In genomic region chr9:101126556-101126955, GRCh38 we compare ENCODE assay signal across 18 cellular contexts.
DNase-seq lines count a peak whose midpoint lies in the region; ATAC-seq, FAIRE-seq and TF ChIP-seq lines count a peak whose summit lies in the region.
"Had no signal": no experiment of that assay in that cellular context is flagged by ENCODE, and none has a peak within 500 bp of the region (broad histone marks: within the 10 kb centered on the region; RNA-seq: fewer than 3 reads in every experiment).

No MANE protein-coding gene starts in this region.

- no peaks in the 10 kb centered on the region for H3K27me3 Mint-ChIP-seq in nephron progenitor cell (ENCODE audit: low read depth, poor library complexity)
- H3K27me3 Mint-ChIP-seq: activated CD4-positive, alpha-beta T cell treated with anti-CD3 and anti-CD28 coated beads, Interleukin-2, amount 10 ng/mL, durations not matched to agents 7 days and 5 days; brain had no signal

- TF ChIP-seq EP300 in GM12878 (IDR thresholded peaks at IDR 0.05; ENCODE audit: borderline replicate concordance in 1 of 2, control insufficient read depth in 1 of 2, low read depth in 2 of 2, low read length in 2 of 2): no peak
- TF ChIP-seq EP300 in stomach (IDR thresholded peaks at IDR 0.05): no peak

- H3K27ac Mint-ChIP-seq in nephron progenitor cell: no peak overlapping the region
- H3K27ac Mint-ChIP-seq: activated CD4-positive, alpha-beta T cell treated with anti-CD3 and anti-CD28 coated beads, Interleukin-2, amount 10 ng/mL, durations not matched to agents 7 days and 5 days; activated naive CD4-positive, alpha-beta T cell treated with anti-CD3 and anti-CD28 coated beads, Interleukin-2, amount 50 U/mL, for 72 hours had no signal

- no peaks in the 10 kb centered on the region for H3K36me3 ChIP-seq in GM12878 (ENCODE audit: control insufficient read depth in 2 of 2, insufficient read depth in 2 of 2, low read length in 1 of 2)
- no peaks in the 10 kb centered on the region for H3K36me3 ChIP-seq in stomach
- no peaks in the 10 kb centered on the region for H3K36me3 ChIP-seq in MG63
- H3K36me3 ChIP-seq: heart left ventricle, SJCRH30 had no signal

- peak; percentile 71 for ATAC-seq in GM18520 (IDR thresholded peaks at IDR 0.05; ENCODE audit: unreplicated experiment)
- ATAC-seq in GM21390 (IDR thresholded peaks at IDR 0.05; ENCODE audit: unreplicated experiment): peak; percentile 93
- peak; percentile 68 for ATAC-seq in HG03139 (IDR thresholded peaks at IDR 0.05; ENCODE audit: unreplicated experiment)
- peak; percentile 74 for ATAC-seq in GM12878
- no peak for ATAC-seq in GM21737 (IDR thresholded peaks at IDR 0.05; ENCODE audit: unreplicated experiment)
- ATAC-seq: activated naive CD4-positive, alpha-beta T cell treated with anti-CD3 and anti-CD28 coated beads, Interleukin-2, amount 50 U/mL, for 72 hours; heart left ventricle; K562 had no signal

- H3K4me2 ChIP-seq in GM12878 (ENCODE audit: control insufficient read depth, insufficient read depth): peak overlapping the region; percentile 25; the same call in 1 of the 2 replicates

- CTCF ChIA-PET in GM12878 (lab: Yijun Ruan, JAX): interaction anchor here (1.0 to 1.1 kb wide), 2 partner anchors 185 to 526 kb away, joined by 3 read pairs; no protein-coding TSS in a partner anchor

- DNase-seq in GM12878 (ENCODE audit: low read depth, low spot score) (no peak), stomach (no peak), nephron progenitor cell (no peak), MG63 (no peak)
- DNase-seq: activated CD4-positive, alpha-beta T cell treated with anti-CD3 and anti-CD28 coated beads, Interleukin-2, amount 10 ng/mL, durations not matched to agents 7 days and 5 days; heart left ventricle; mesenchymal stem cell; NCI-H146; SJCRH30 had no signal

- H3K4me3 Mint-ChIP-seq in nephron progenitor cell: no peak overlapping the region
- H3K4me3 Mint-ChIP-seq: activated CD4-positive, alpha-beta T cell treated with anti-CD3 and anti-CD28 coated beads, Interleukin-2, amount 10 ng/mL, durations not matched to agents 7 days and 5 days; brain had no signal

- H2AFZ ChIP-seq in GM12878 (ENCODE audit: control insufficient read depth, low read depth, low read length): peak overlapping the region; percentile 59

- 0% methylated on average over 2 of the region's 2 CpGs for WGBS in GM12878 (ENCODE audit: insufficient coverage, insufficient replicate concordance, low lambda C conversion rate, missing lambda C conversion rate)
- WGBS in stomach, 5 donors: 38 to 72% (median 61%) methylated on average over 2 of the region's 2 CpGs

- in situ Hi-C loops in GM12878 (cut with MboI): no loop called here

- TF ChIP-seq CTCF in GM12878 (IDR thresholded peaks at IDR 0.05 in 2 of 3, conservative IDR thresholded peaks at IDR 0.05 in 1 of 3; ENCODE audit: control insufficient read depth in 2 of 3, extremely low read depth in 1 of 3, insufficient read depth in 1 of 3, low read depth in 3 of 3, low read length in 3 of 3) (peak in 1 of 3 experiments; percentile 16; a peak in 1 of 6 replicates), stomach (IDR thresholded peaks at IDR 0.05) (no peak), nephron progenitor cell (IDR thresholded peaks at IDR 0.05) (no peak)

- intact Hi-C loops in GM12878 (cut with micrococcal nuclease; ENCODE audit: unreplicated experiment) (no loop called here), stomach (cut with DNase I; ENCODE audit: low total_unique reads) (no loop called here)

- H3K9ac ChIP-seq in GM12878 (ENCODE audit: control insufficient read depth, insufficient read depth, low read length): no peak overlapping the region

- H3K4me1 Mint-ChIP-seq in nephron progenitor cell: no peaks in the 10 kb centered on the region
- H3K4me1 Mint-ChIP-seq: activated CD4-positive, alpha-beta T cell treated with anti-CD3 and anti-CD28 coated beads, Interleukin-2, amount 10 ng/mL, durations not matched to agents 7 days and 5 days; brain had no signal

- SMC1A ChIA-PET in GM12878 (lab: Charles Lee; ENCODE audit: uncharacterized antibody, unreplicated experiment): interaction anchor here (1.6 kb wide), 1 partner anchor 109 kb away, joined by 5 read pairs; no protein-coding TSS in a partner anchor

- H3K9me3 ChIP-seq in GM12878 (replicated peaks; ENCODE audit: control insufficient read depth, insufficient read depth, low read length): no peaks in the 10 kb centered on the region; the same call in 2 of the 3 replicates
- peaks cover 0 to 32% (median 16%) of the 10 kb centered on the region in 4 donors for H3K9me3 ChIP-seq in stomach
- H3K9me3 ChIP-seq in MG63: no peaks in the 10 kb centered on the region
- H3K9me3 ChIP-seq: SJCRH30 had no signal

- H3K27ac ChIP-seq in GM12878 (ENCODE audit: control insufficient read depth, insufficient read depth) (no peak overlapping the region), stomach (no peak overlapping the region)
- H3K27ac ChIP-seq: heart left ventricle, SJCRH30 had no signal

- H3K4me1 ChIP-seq in GM12878 (ENCODE audit: control insufficient read depth, insufficient read depth, low read length) (peaks cover 4% of the 10 kb centered on the region), stomach (no peaks in the 10 kb centered on the region)
- H3K4me1 ChIP-seq: heart left ventricle, SJCRH30 had no signal

- TF ChIP-seq RAD21 in GM12878 (IDR thresholded peaks at IDR 0.05; ENCODE audit: insufficient read depth, low read depth, low read length): no peak

- POLR2A ChIA-PET in GM12878 (lab: Charles Lee): no interaction called here

- TF ChIP-seq POLR2A in GM12878 (IDR thresholded peaks at IDR 0.05; ENCODE audit: low read depth, low read length) (no peak), stomach (IDR thresholded peaks at IDR 0.05) (no peak)

- H3K9me3 Mint-ChIP-seq in nephron progenitor cell: peaks cover 53% of the 10 kb centered on the region

- BruUV-seq in GM12878 (replicated peaks; lab: Mats Ljungman, UMichigan): no TSS peak

- H3K4me3 ChIP-seq in GM12878 (no peak overlapping the region), stomach (no peak overlapping the region), MG63 (no peak overlapping the region)
- H3K4me3 ChIP-seq: heart left ventricle, K562, SJCRH30 had no signal

- FAIRE-seq in GM12878 (lab: Jason Lieb, UNC): no peak
- FAIRE-seq: H54, K562, keratinocyte had no signal

- RAD21 ChIA-PET in GM12878 (lab: Charles Lee; ENCODE audit: unreplicated experiment): no interaction called here

- H4K20me1 ChIP-seq in GM12878 (ENCODE audit: control insufficient read depth, insufficient read depth): no peaks in the 10 kb centered on the region

- H3K79me2 ChIP-seq in GM12878 (ENCODE audit: control insufficient read depth, insufficient read depth, low read length): no peaks in the 10 kb centered on the region

- H3K27me3 ChIP-seq in GM12878 (replicated peaks in 1 of 2; ENCODE audit: control insufficient read depth in 2 of 2, insufficient read depth in 2 of 2, low read length in 1 of 2) (no peaks in the 10 kb centered on the region), stomach (no peaks in the 10 kb centered on the region), MG63 (no peaks in the 10 kb centered on the region)
- H3K27me3 ChIP-seq: SJCRH30 had no signal

- H3K36me3 Mint-ChIP-seq in nephron progenitor cell (ENCODE audit: low read depth): peaks cover 16% of the 10 kb centered on the region

TF ChIP-seq in GM12878, 131 proteins besides CTCF, POLR2A, EP300 and RAD21:
- TF ChIP-seq SPI1 (IDR thresholded peaks at IDR 0.05; ENCODE audit: borderline replicate concordance, insufficient read depth, low read depth, low read length): peak; percentile 54
- no peak for TF ChIP-seq SIN3A (IDR thresholded peaks at IDR 0.05; ENCODE audit: low read depth, low read length)
